In the genomic region with DNA sequence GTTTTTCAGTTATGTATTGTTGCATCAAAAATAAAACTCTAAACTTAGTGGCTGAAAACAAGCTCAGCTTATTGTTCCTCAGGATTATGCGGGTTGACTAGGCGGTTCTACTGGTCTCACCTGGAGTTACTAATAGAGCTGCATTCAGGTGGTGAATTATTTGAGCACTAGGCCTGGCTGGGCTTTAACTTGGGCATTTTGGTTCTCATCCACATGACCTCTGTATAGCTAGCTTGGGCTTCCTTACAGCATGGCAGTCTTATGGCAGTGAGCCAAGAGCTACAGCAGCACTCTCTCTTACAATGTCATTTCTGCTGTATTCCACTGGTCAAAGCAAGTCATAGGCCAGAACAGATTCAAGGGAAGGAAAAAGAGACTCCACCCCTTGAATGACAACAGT, we compare ENCODE assay signal across 13 cellular contexts. TPM values are rescaled to one million over a fixed set of nuclear protein-coding genes. Genes with fewer than 3 reads are reported as not detected.
A peak's percentile ranks its signal among the peaks of the same experiment; 100 is the strongest.
DNase-seq lines count a peak whose midpoint lies in the region; TF ChIP-seq lines count a peak whose summit lies in the region.
"Had no signal": no experiment of that assay in that cellular context is flagged by ENCODE, and none has a peak within 500 bp of the region (broad histone marks: within the 10 kb centered on the region; RNA-seq: fewer than 3 reads in every experiment).

No MANE protein-coding gene starts in this region.

- H3K4me3 ChIP-seq in neural cell (ENCODE audit: low read length) = peak overlapping the region; percentile 88

- H3K9ac ChIP-seq in neural cell (ENCODE audit: low read length) = no peak overlapping the region

- H3K9me3 ChIP-seq in neural cell (ENCODE audit: low read length) = no peaks in the 10 kb centered on the region
- H3K9me3 ChIP-seq: prostate gland had no signal

- H2AFZ ChIP-seq in neural cell (ENCODE audit: low read depth, low read length) = no peak overlapping the region

- peak; percentile 11 for DNase-seq in NCI-H2227 (lab: John Stamatoyannopoulos, UW; ENCODE audit: unreplicated experiment)
- no peak for DNase-seq in NCI-H2227 treated with DMSO at 0.1 percent for 48 hours (lab: John Stamatoyannopoulos, UW)
- peak; percentile 16 for DNase-seq in astrocyte of the hippocampus (ENCODE audit: low read depth, low spot score)
- no peak for DNase-seq in amniotic stem cell (lab: John Stamatoyannopoulos, UW)
- no peak for DNase-seq in NOMO-1 treated with dmso at 0.1 percent for 144 hours (lab: John Stamatoyannopoulos, UW; ENCODE audit: unreplicated experiment)
- DNase-seq: activated CD4-positive, alpha-beta T cell treated with anti-CD3 and anti-CD28 coated beads, Interleukin-2, amount 10 ng/mL, durations not matched to agents 7 days and 5 days; activated naive CD4-positive, alpha-beta T cell; DMS153; NCI-H1092 treated with DMSO at 0.1 percent for 48 hours; stimulated activated CD4-positive, alpha-beta T cell treated with anti-CD3 and anti-CD28 coated beads, Interleukin-4, amount 100 ng/mL, for 24 hours; T-cell had no signal

- H3K79me2 ChIP-seq in neural cell (replicated peaks; ENCODE audit: insufficient read depth, low read length) = peaks cover 32% of the 10 kb centered on the region

- H3K9me2 ChIP-seq in neural cell (ENCODE audit: insufficient read depth, low read length) = no peaks in the 10 kb centered on the region

- H3K4me2 ChIP-seq in neural cell (ENCODE audit: low read length) = peak overlapping the region; percentile 91

- H3K27me3 ChIP-seq in neural cell (ENCODE audit: insufficient read depth, low read depth, low read length) = no peaks in the 10 kb centered on the region

- no peaks in the 10 kb centered on the region for H4K20me1 ChIP-seq in neural cell (ENCODE audit: insufficient read depth)

- peaks cover 4% of the 10 kb centered on the region for H3F3A ChIP-seq in neural cell (ENCODE audit: insufficient read depth, low read length, poor library complexity, severe bottlenecking)

- TF ChIP-seq EP300 in neural cell (conservative IDR thresholded peaks at IDR 0.05; ENCODE audit: poor library complexity, severe bottlenecking) = no peak

- H3K27ac ChIP-seq in neural cell (ENCODE audit: low read length) = no peak overlapping the region
- H3K27ac ChIP-seq: prostate gland had no signal

- peaks cover 10% of the 10 kb centered on the region for H3K36me3 ChIP-seq in neural cell (ENCODE audit: insufficient read depth, low read length)
- H3K36me3 ChIP-seq: prostate gland had no signal

- TF ChIP-seq RAD21 in neural cell (conservative IDR thresholded peaks at IDR 0.05) = no peak

- TF ChIP-seq CTCF in neural cell (IDR thresholded peaks at IDR 0.05; ENCODE audit: poor library complexity, severe bottlenecking) = no peak

TF ChIP-seq in neural cell, 6 proteins besides CTCF, POLR2A, EP300 and RAD21:
- no peak for TF ChIP-seq POLR2AphosphoS5 (IDR thresholded peaks at IDR 0.05)
- TF ChIP-seq, protein P1, sequence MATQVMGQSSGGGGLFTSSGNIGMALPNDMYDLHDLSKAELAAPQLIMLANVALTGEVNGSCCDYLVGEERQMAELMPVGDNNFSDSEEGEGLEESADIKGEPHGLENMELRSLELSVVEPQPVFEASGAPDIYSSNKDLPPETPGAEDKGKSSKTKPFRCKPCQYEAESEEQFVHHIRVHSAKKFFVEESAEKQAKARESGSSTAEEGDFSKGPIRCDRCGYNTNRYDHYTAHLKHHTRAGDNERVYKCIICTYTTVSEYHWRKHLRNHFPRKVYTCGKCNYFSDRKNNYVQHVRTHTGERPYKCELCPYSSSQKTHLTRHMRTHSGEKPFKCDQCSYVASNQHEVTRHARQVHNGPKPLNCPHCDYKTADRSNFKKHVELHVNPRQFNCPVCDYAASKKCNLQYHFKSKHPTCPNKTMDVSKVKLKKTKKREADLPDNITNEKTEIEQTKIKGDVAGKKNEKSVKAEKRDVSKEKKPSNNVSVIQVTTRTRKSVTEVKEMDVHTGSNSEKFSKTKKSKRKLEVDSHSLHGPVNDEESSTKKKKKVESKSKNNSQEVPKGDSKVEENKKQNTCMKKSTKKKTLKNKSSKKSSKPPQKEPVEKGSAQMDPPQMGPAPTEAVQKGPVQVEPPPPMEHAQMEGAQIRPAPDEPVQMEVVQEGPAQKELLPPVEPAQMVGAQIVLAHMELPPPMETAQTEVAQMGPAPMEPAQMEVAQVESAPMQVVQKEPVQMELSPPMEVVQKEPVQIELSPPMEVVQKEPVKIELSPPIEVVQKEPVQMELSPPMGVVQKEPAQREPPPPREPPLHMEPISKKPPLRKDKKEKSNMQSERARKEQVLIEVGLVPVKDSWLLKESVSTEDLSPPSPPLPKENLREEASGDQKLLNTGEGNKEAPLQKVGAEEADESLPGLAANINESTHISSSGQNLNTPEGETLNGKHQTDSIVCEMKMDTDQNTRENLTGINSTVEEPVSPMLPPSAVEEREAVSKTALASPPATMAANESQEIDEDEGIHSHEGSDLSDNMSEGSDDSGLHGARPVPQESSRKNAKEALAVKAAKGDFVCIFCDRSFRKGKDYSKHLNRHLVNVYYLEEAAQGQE (IDR thresholded peaks at IDR 0.05; ENCODE audit: borderline replicate concordance) = no peak
- no peak for TF ChIP-seq MXI1 (conservative IDR thresholded peaks at IDR 0.05; ENCODE audit: poor library complexity, severe bottlenecking)
- no peak for TF ChIP-seq TAF1 (IDR thresholded peaks at IDR 0.05; ENCODE audit: low read depth)
- TF ChIP-seq SMC3 (conservative IDR thresholded peaks at IDR 0.05; ENCODE audit: poor library complexity) = no peak
- TF ChIP-seq EZH2 (IDR thresholded peaks at IDR 0.05; ENCODE audit: borderline replicate concordance, insufficient read depth, low read length, poor library complexity, severe bottlenecking) = no peak

RNA-seq across cellular contexts. Expression of a gene that starts 1.6 kb away (rescaled TPM):
- 32.3 and 34.6 TPM in 2 replicates for polyA plus RNA-seq in neural cell
- 26.8 and 30.3 TPM in 2 replicates for polyA minus RNA-seq in neural cell

RNA-seq across cellular contexts. Expression of a gene that starts 16.0 kb away (rescaled TPM):
- polyA plus RNA-seq in neural cell = 86.9 and 91.2 TPM in 2 replicates
- 74.3 and 96.9 TPM in 2 replicates for polyA minus RNA-seq in neural cell

RNA-seq across cellular contexts. Expression of a gene that starts 23.8 kb away (rescaled TPM):
- not detected in 2 replicates for polyA plus RNA-seq in neural cell
- not detected in 2 replicates for polyA minus RNA-seq in neural cell

RNA-seq across cellular contexts. Expression of a gene that starts 30.9 kb away (rescaled TPM):
- polyA plus RNA-seq in neural cell = 8.3 and 12.6 TPM in 2 replicates
- polyA minus RNA-seq in neural cell = 18.0 and 21.4 TPM in 2 replicates

RNA-seq across cellular contexts. Expression of a gene that starts 53.0 kb away (rescaled TPM):
- 2.6 and 7.5 TPM in 2 replicates for polyA plus RNA-seq in neural cell
- polyA minus RNA-seq in neural cell = 4.6 and 6.8 TPM in 2 replicates

Comparison
In these comparisons a context has a peak if more than half of its experiments do, and no peak if none do; other contexts are left out.
1. DNase-seq: peak in NCI-H2227 (single experiment) and astrocyte of the hippocampus (single experiment); none in NCI-H2227 treated with DMSO at 0.1 percent for 48 hours (single experiment), amniotic stem cell (single experiment) and NOMO-1 treated with dmso at 0.1 percent for 144 hours (single experiment).